8 cellular contexts compared by ENCODE assay signal in genomic region chrX:1592128-1592862, GRCh38. TPM values are rescaled to one million over a fixed set of nuclear protein-coding genes. Genes with fewer than 3 reads are reported as not detected.
A peak's percentile ranks its signal among the peaks of the same experiment; 100 is the strongest.
DNase-seq lines count a peak whose midpoint lies in the region; ATAC-seq and TF ChIP-seq lines count a peak whose summit lies in the region.

No MANE protein-coding gene starts in this region.

- H3K36me3 ChIP-seq in stomach = peaks cover 35 to 41% (median 38%) of the 10 kb centered on the region in 4 donors

- peaks cover 13 to 22% (median 15%) of the 10 kb centered on the region in 3 donors for H3K4me1 Mint-ChIP-seq in IgD-negative memory B cell

- peak overlapping the region; percentile 84 to 97 (median 92) for H3K27ac ChIP-seq in stomach

- TF ChIP-seq POLR2A in stomach (IDR thresholded peaks at IDR 0.05) = no peak

- no peaks in the 10 kb centered on the region for H3K27me3 Mint-ChIP-seq in IgD-negative memory B cell

- TF ChIP-seq EP300 in stomach (IDR thresholded peaks at IDR 0.05) = no peak

- H3K4me1 ChIP-seq in stomach = peaks cover 21 to 46% (median 32%) of the 10 kb centered on the region in 4 donors

- no peaks in the 10 kb centered on the region for H3K9me3 Mint-ChIP-seq in IgD-negative memory B cell

- intact Hi-C loops in stomach (cut with DNase I; ENCODE audit: low total_unique reads) = loop anchor here (5.0 kb wide), 1 partner anchor 135 kb away; no protein-coding TSS in a partner anchor

- WGBS in stomach, 5 donors = 0 to 1% (median 1%) methylated on average over 23 to 34 of the region's 34 CpGs

- ATAC-seq in GM19463 (IDR thresholded peaks at IDR 0.05; ENCODE audit: unreplicated experiment) (peak; percentile 36), HG02840 (IDR thresholded peaks at IDR 0.05; ENCODE audit: low FRiP score, unreplicated experiment) (no peak)

- peak overlapping the region; percentile 67 to 97 (median 96) for H3K27ac Mint-ChIP-seq in IgD-negative memory B cell

- H3K36me3 Mint-ChIP-seq in IgD-negative memory B cell = peaks cover 2% of the 10 kb centered on the region

- peak overlapping the region; percentile 93 to 99 (median 98) for H3K4me3 ChIP-seq in stomach

- H3K27me3 ChIP-seq in stomach = no peaks in the 10 kb centered on the region

- TF ChIP-seq CTCF in stomach (IDR thresholded peaks at IDR 0.05) = no peak

- peak; percentile 52 for DNase-seq in ELR (ENCODE audit: low read depth)
- peak; percentile 29 for DNase-seq in astrocyte of the hippocampus (ENCODE audit: low read depth, low spot score)
- DNase-seq in kidney tubule cell (ENCODE audit: low spot score) = peak; percentile 58
- peak; percentile 26 for DNase-seq in stomach
- DNase-seq in DMS79 treated with DMSO at 0.1 percent for 48 hours (lab: John Stamatoyannopoulos, UW) = no peak

- H3K4me3 Mint-ChIP-seq in IgD-negative memory B cell = peak overlapping the region; percentile 88 to 98 (median 96)

- no peaks in the 10 kb centered on the region for H3K9me3 ChIP-seq in stomach

RNA-seq across cellular contexts. Expression of gene AKAP17A, which starts 0.9 kb away (rescaled TPM):
- polyA plus RNA-seq in IgD-negative memory B cell (58.8 TPM), stomach (10 to 100 TPM; 13.3 to 32.6 (median 15.8) TPM)
- total RNA-seq in stomach = 100 to 1,000 TPM in 3 of 5 donors, 10 to 100 TPM in 2; 32.3 to 141 (median 109) TPM

RNA-seq across cellular contexts. Expression of gene ASMT, which starts 22.6 kb away (rescaled TPM):
- polyA plus RNA-seq in IgD-negative memory B cell = 1.8 TPM
- total RNA-seq in stomach = not detected
- under 1 TPM in 1 of 3 donors, not detected in 2; 0.43 TPM for polyA plus RNA-seq in stomach

RNA-seq across cellular contexts. Expression of gene P2RY8, which starts 55.3 kb away (rescaled TPM):
- polyA plus RNA-seq in IgD-negative memory B cell (206 TPM), stomach (under 1 TPM; 0.31 to 0.76 (median 0.70) TPM)
- total RNA-seq in stomach = 1 to 10 TPM in 3 of 5 donors, not detected in 2; 1.8 to 3.3 (median 1.9) TPM

Comparison
In these comparisons a context has a peak if more than half of its experiments do, and no peak if none do; other contexts are left out.
1. RNA of gene P2RY8, which starts 55.3 kb away (polyA plus RNA-seq): 206 TPM in IgD-negative memory B cell (single experiment); 0.31 to 0.76 TPM in stomach; every median in the first group is over 100 times any median in the second.